22 cellular contexts compared by ENCODE assay signal in genomic region chr10:98696516-98696915, GRCh38.
DNase-seq lines count a peak whose midpoint lies in the region; ATAC-seq, FAIRE-seq and TF ChIP-seq lines count a peak whose summit lies in the region.
"Had no signal": no experiment of that assay in that cellular context is flagged by ENCODE, and none has a peak within 500 bp of the region (broad histone marks: within the 10 kb centered on the region; RNA-seq: fewer than 3 reads in every experiment).

No MANE protein-coding gene starts in this region.

- no peak overlapping the region for H3K14ac ChIP-seq in neuronal stem cell (ENCODE audit: low read length)

- no peak overlapping the region for H3K9ac ChIP-seq in neuronal stem cell (ENCODE audit: low read depth, low read length, poor library complexity)

- no peak overlapping the region for H2BK120ac ChIP-seq in neuronal stem cell (ENCODE audit: low read depth, low read length)

- no peak overlapping the region for H2BK5ac ChIP-seq in neuronal stem cell (ENCODE audit: low read length)

- H3K36me3 Mint-ChIP-seq in glutamatergic neuron (ENCODE audit: unreplicated experiment), result no peaks in the 10 kb centered on the region
- no peaks in the 10 kb centered on the region for H3K36me3 Mint-ChIP-seq in activated T-helper 17 cell treated with anti-CD3 and anti-CD28 coated beads, Interleukin-2, amount 50 U/mL, for 72 hours (ENCODE audit: low read depth)
- H3K36me3 Mint-ChIP-seq: CD4-positive, CD25-positive, alpha-beta regulatory T cell had no signal

- H2AK5ac ChIP-seq in neuronal stem cell (ENCODE audit: low read depth, low read length), result no peak overlapping the region

- FAIRE-seq in frontal cortex (lab: Jason Lieb, UNC), result no peak
- FAIRE-seq: A204.1, GM12878 had no signal

- peak overlapping the region; percentile 50 for H3K18ac ChIP-seq in neuronal stem cell (ENCODE audit: low read length)

- H4K8ac ChIP-seq in neuronal stem cell (ENCODE audit: low read depth, low read length), result no peak overlapping the region

- ATAC-seq in activated T-helper 17 cell treated with anti-CD3 and anti-CD28 coated beads, Interleukin-2, amount 50 U/mL, for 72 hours (replicated peaks), result no peak
- ATAC-seq: GM12878 had no signal

- H3K36me3 ChIP-seq in WERI-Rb-1 (no peaks in the 10 kb centered on the region), neuronal stem cell (replicated peaks in 1 of 2; ENCODE audit: control insufficient read depth in 2 of 2, insufficient read depth in 2 of 2, low read length in 2 of 2) (no peaks in the 10 kb centered on the region)
- H3K36me3 ChIP-seq: BE2C had no signal

- H3K9me3 ChIP-seq in WERI-Rb-1 (ENCODE audit: severe bottlenecking), result peaks cover 18% of the 10 kb centered on the region
- no peaks in the 10 kb centered on the region for H3K9me3 ChIP-seq in neuronal stem cell (replicated peaks in 1 of 2; ENCODE audit: control insufficient read depth in 2 of 2, insufficient read depth in 1 of 2, low read depth in 1 of 2, low read length in 2 of 2)
- H3K9me3 ChIP-seq: BE2C had no signal

- no peak overlapping the region for H2BK12ac ChIP-seq in neuronal stem cell (ENCODE audit: low read length)

- no peak for TF ChIP-seq CTCF in WERI-Rb-1 (IDR thresholded peaks at IDR 0.05; ENCODE audit: low read depth, low read length)
- no peak for TF ChIP-seq CTCF in glutamatergic neuron (IDR thresholded peaks at IDR 0.05; ENCODE audit: partially characterized antibody, unreplicated experiment)

- H4K91ac ChIP-seq in neuronal stem cell (ENCODE audit: low read depth, low read length, poor library complexity), result no peak overlapping the region

- no CpG with 5 or more reads among the region's 5 CpGs for WGBS in neuronal stem cell (ENCODE audit: extremely low coverage in 2 of 2, insufficient read length in 2 of 2, insufficient replicate concordance in 1 of 2), 2 donors

- no peak overlapping the region for H2BK15ac ChIP-seq in neuronal stem cell (ENCODE audit: low read length)

- H3K23ac ChIP-seq in neuronal stem cell (ENCODE audit: low read depth, low read length, poor library complexity), result no peak overlapping the region

- no peaks in the 10 kb centered on the region for H3K79me1 ChIP-seq in neuronal stem cell (ENCODE audit: low read depth, low read length)

- H2AFZ ChIP-seq in neuronal stem cell (ENCODE audit: low read length), result no peak overlapping the region

- no peaks in the 10 kb centered on the region for H3K9me3 Mint-ChIP-seq in glutamatergic neuron (ENCODE audit: unreplicated experiment)
- H3K9me3 Mint-ChIP-seq in activated T-helper 17 cell treated with anti-CD3 and anti-CD28 coated beads, Interleukin-2, amount 50 U/mL, for 72 hours, result no peaks in the 10 kb centered on the region

- peak; percentile 93 for DNase-seq in NCI-H82 (lab: John Stamatoyannopoulos, UW)
- DNase-seq in WERI-Rb-1, result peak; percentile 92
- DNase-seq in glutamatergic neuron, result peak; percentile 15
- no peak for DNase-seq in neuronal stem cell (ENCODE audit: low spot score)
- no peak for DNase-seq in epidermal melanocyte (ENCODE audit: insufficient read length, low spot score)
- DNase-seq in frontal cortex (ENCODE audit: low spot score in 2 of 2), result no peak
- DNase-seq: ACHN; BE2C; C1 segment of cervical spinal cord; CD4-positive, CD25-positive, alpha-beta regulatory T cell; CD8-positive, alpha-beta memory T cell; COR-L47; DMS 273 treated with DMSO at 0.1 percent for 48 hours; DMS53; DND-41; EL; HCEC 1CT; IMR-90 had no signal

- H3K4me3 ChIP-seq in WERI-Rb-1 (ENCODE audit: low read depth, low read length), result no peak overlapping the region
- no peak overlapping the region for H3K4me3 ChIP-seq in neuronal stem cell (ENCODE audit: low read length in 2 of 2)
- H3K4me3 ChIP-seq: GM12878 had no signal

- no peak overlapping the region for H3K4me3 Mint-ChIP-seq in glutamatergic neuron (ENCODE audit: unreplicated experiment)
- H3K4me3 Mint-ChIP-seq in activated T-helper 17 cell treated with anti-CD3 and anti-CD28 coated beads, Interleukin-2, amount 50 U/mL, for 72 hours, result no peak overlapping the region
- H3K4me3 Mint-ChIP-seq: CD4-positive, CD25-positive, alpha-beta regulatory T cell; CD8-positive, alpha-beta memory T cell had no signal

- H3K27me3 ChIP-seq in WERI-Rb-1 (ENCODE audit: insufficient read depth, low read depth, severe bottlenecking) (no peaks in the 10 kb centered on the region), neuronal stem cell (ENCODE audit: control insufficient read depth in 3 of 3, insufficient read depth in 3 of 3, low read depth in 1 of 3, low read length in 3 of 3) (no peaks in the 10 kb centered on the region)
- H3K27me3 ChIP-seq: BE2C had no signal

- H3K27ac ChIP-seq in WERI-Rb-1 (peak overlapping the region; percentile 61), neuronal stem cell (replicated peaks; ENCODE audit: low read length) (no peak overlapping the region)
- H3K27ac ChIP-seq: HL-60 had no signal

- peaks cover 0 to 6% of the 10 kb centered on the region in 2 donors for H3K4me1 ChIP-seq in neuronal stem cell (ENCODE audit: control insufficient read depth in 2 of 2, insufficient read depth in 1 of 2, low read depth in 1 of 2, low read length in 2 of 2)
- H3K4me1 ChIP-seq: BE2C had no signal

- no peak overlapping the region for H3K4ac ChIP-seq in neuronal stem cell (ENCODE audit: low read length)

- no peaks in the 10 kb centered on the region for H3K4me1 Mint-ChIP-seq in glutamatergic neuron (ENCODE audit: low read depth, unreplicated experiment)
- H3K4me1 Mint-ChIP-seq in activated T-helper 17 cell treated with anti-CD3 and anti-CD28 coated beads, Interleukin-2, amount 50 U/mL, for 72 hours, result no peaks in the 10 kb centered on the region
- H3K4me1 Mint-ChIP-seq: CD4-positive, CD25-positive, alpha-beta regulatory T cell; CD8-positive, alpha-beta memory T cell had no signal

- H3K27ac Mint-ChIP-seq in glutamatergic neuron (ENCODE audit: unreplicated experiment), result no peak overlapping the region
- H3K27ac Mint-ChIP-seq in activated T-helper 17 cell treated with anti-CD3 and anti-CD28 coated beads, Interleukin-2, amount 50 U/mL, for 72 hours, result no peak overlapping the region
- H3K27ac Mint-ChIP-seq: CD4-positive, CD25-positive, alpha-beta regulatory T cell; CD8-positive, alpha-beta memory T cell had no signal

- H3K4me2 ChIP-seq in neuronal stem cell (ENCODE audit: insufficient read depth, low read length, poor library complexity, severe bottlenecking), result no peak overlapping the region

- peaks cover 4% of the 10 kb centered on the region for H3K27me3 Mint-ChIP-seq in glutamatergic neuron (ENCODE audit: unreplicated experiment)
- peaks cover 14% of the 10 kb centered on the region for H3K27me3 Mint-ChIP-seq in activated T-helper 17 cell treated with anti-CD3 and anti-CD28 coated beads, Interleukin-2, amount 50 U/mL, for 72 hours
- H3K27me3 Mint-ChIP-seq: CD4-positive, CD25-positive, alpha-beta regulatory T cell had no signal

Comparison
In these comparisons a context has a peak if more than half of its experiments do, and no peak if none do; other contexts are left out.
1. DNase-seq: peak in NCI-H82 (single experiment), WERI-Rb-1 (single experiment) and glutamatergic neuron (single experiment); none in neuronal stem cell (single experiment), epidermal melanocyte (single experiment) and frontal cortex (0 of 2).